In the genomic region with DNA sequence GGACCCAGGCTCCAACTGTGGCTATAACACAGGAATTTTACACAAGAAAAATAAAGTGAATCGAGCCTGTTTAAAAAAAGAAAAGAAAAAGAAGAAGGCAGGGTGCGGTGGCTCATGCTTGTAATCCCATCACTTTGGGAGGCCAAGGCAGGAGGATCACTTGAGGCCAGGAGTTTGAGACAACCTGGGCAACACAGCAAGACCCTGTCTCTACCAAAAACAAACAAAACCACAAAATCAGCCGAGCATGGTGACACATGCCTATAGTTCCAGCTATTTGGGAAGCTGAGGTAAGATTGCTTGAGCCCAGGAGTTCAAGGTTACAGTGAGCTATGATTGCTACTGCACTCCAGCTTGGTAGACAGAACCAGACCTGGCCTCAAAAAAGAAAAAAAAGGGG, we compare ENCODE assay signal across 26 cellular contexts.
"Had no signal": no experiment of that assay in that cellular context is flagged by ENCODE, and none has a peak within 500 bp of the region (broad histone marks: within the 10 kb centered on the region; RNA-seq: fewer than 3 reads in every experiment).

No MANE protein-coding gene starts in this region.

- H3K27ac ChIP-seq: colonic mucosa, epithelial cell of prostate, esophagus squamous epithelium, gastrocnemius medialis, heart right ventricle, left ventricle myocardium inferior, lower lobe of right lung had no signal

- ATAC-seq: effector memory CD8-positive, alpha-beta T cell; gastrocnemius medialis; heart right ventricle; left colon; left lobe of liver; lower lobe of right lung; mucosa of descending colon had no signal

- FAIRE-seq: endometrium, kidney had no signal

- DNase-seq: colonic mucosa; cortex of kidney; effector CD8-positive, alpha-beta T cell; effector memory CD8-positive, alpha-beta T cell; endodermal cell; esophagus squamous epithelium; foreskin fibroblast; foreskin melanocyte; gastrocnemius medialis; glutamatergic neuron; head of caudate nucleus; heart right ventricle; hippocampal formation; immature natural killer cell; islet precursor cell; kidney; kidney glomerular epithelial cell; left colon; left ventricle myocardium inferior; lower lobe of right lung; mesenchymal stem cell; mucosa of descending colon; naive B cell had no signal

- H3K27me3 ChIP-seq: colonic mucosa, esophagus squamous epithelium, gastrocnemius medialis, heart right ventricle had no signal

- H3K36me3 ChIP-seq: colonic mucosa had no signal

- H3K4me1 ChIP-seq: colonic mucosa, gastrocnemius medialis had no signal

- H3K9me3 ChIP-seq: colonic mucosa, esophagus squamous epithelium, gastrocnemius medialis, heart right ventricle, left ventricle myocardium inferior, lower lobe of right lung, mucosa of descending colon had no signal

- H3K4me3 ChIP-seq: colonic mucosa, esophagus squamous epithelium, gastrocnemius medialis, heart right ventricle, left ventricle myocardium inferior, lower lobe of right lung, mucosa of descending colon had no signal
